Comparison of ENCODE assay signal across 15 cellular contexts in the genomic region with DNA sequence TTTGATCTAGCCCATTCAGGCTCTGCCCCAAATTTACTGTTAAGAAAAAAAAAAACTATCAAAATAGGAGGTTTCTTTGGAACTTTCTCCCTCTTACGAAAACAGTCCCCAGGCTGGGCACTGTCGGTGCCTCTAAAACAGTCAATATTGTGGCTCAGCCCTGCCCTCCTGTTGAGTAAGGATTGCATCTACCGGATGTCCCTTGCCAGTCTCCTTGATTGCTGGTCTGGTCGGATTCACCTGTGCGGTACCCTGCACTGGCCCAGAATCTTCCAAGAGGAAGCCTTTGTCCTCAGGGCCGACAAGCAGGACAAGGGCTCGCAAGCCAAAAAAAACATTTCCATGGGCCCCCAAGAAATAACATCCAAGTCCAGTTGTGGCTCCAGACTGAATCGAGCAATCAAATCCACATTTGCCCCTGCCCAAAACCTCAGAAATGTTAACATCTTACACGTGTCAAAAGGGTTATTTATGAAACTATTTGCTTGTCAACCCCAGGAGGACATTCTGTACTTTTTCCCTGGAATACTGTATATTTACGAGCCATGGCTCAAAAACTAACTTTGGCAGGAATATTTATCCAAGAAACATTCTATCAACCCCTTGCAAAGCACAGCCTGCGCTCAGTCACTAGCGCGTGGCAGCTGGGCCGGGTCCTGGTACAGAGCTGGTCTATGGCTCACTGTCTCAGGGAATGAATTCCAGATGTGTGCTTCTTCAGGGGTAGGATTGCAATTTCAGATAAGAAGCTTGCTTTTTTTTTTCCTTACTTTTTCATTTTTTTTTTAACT.
A peak's percentile ranks its signal among the peaks of the same experiment; 100 is the strongest.
DNase-seq lines count a peak whose midpoint lies in the region; ATAC-seq, FAIRE-seq and TF ChIP-seq lines count a peak whose summit lies in the region.
"Had no signal": no experiment of that assay in that cellular context is flagged by ENCODE, and none has a peak within 500 bp of the region (broad histone marks: within the 10 kb centered on the region; RNA-seq: fewer than 3 reads in every experiment).

No MANE protein-coding gene starts in this region.

- no peak for TF ChIP-seq POLR2A in HepG2 (IDR thresholded peaks at IDR 0.05; ENCODE audit: insufficient read depth in 1 of 2, low read depth in 2 of 2, low read length in 2 of 2)
- no peak for TF ChIP-seq POLR2A in ovary (IDR thresholded peaks at IDR 0.05)

- TF ChIP-seq EP300 in HepG2 (IDR thresholded peaks at IDR 0.05; ENCODE audit: low read depth in 2 of 2, low read length in 2 of 2) (no peak), HepG2 (CRISPR knock-in tag; IDR thresholded peaks at IDR 0.05; ENCODE audit: borderline replicate concordance) (no peak), ovary (IDR thresholded peaks at IDR 0.05) (peak; percentile 23)

- DNase-seq in HepG2 (ENCODE audit: low spot score) (no peak), fibroblast of villous mesenchyme (ENCODE audit: low read depth) (peak; percentile 91), ovary (peak in 4 of 5 donors; percentile 36 to 71 (median 52)), substantia nigra (lab: John Stamatoyannopoulos, UW) (no peak), inferior parietal cortex (ENCODE audit: extremely low spot score) (no peak)
- DNase-seq: activated CD4-positive, alpha-beta memory T cell treated with anti-CD3 and anti-CD28 coated beads, Interleukin-2, amount 10 ng/mL, durations not matched to agents 7 days and 5 days; activated naive CD4-positive, alpha-beta T cell treated with anti-CD3 and anti-CD28 coated beads, Interleukin-2, amount 10 ng/mL, durations not matched to agents 7 days and 5 days; midbrain; NCI-H1417 treated with DMSO at 0.1 percent for 48 hours; NCI-H526 treated with DMSO at 0.1 percent for 48 hours had no signal

- H3K27me3 ChIP-seq in liver (ENCODE audit: control insufficient read depth in 4 of 4, insufficient read depth in 4 of 4, low read length in 3 of 4): no peaks in the 10 kb centered on the region
- H3K27me3 ChIP-seq in HepG2 (ENCODE audit: control insufficient read depth in 1 of 2, insufficient read depth in 2 of 2, low read length in 2 of 2): peaks cover 0 to 14% of the 10 kb centered on the region in 2 experiments; a peak in 3 of 5 replicates
- H3K27me3 ChIP-seq in ovary: no peaks in the 10 kb centered on the region

- H4K20me1 ChIP-seq in HepG2 (ENCODE audit: insufficient read depth, low read length): no peaks in the 10 kb centered on the region

- CTCF ChIA-PET in HepG2 (lab: Yijun Ruan, JAX; ENCODE audit: low intra/inter-chr PET ratio, low total read pairs): no interaction called here

- no peaks in the 10 kb centered on the region for H3K9me3 ChIP-seq in liver (ENCODE audit: control insufficient read depth in 4 of 4, low read length in 3 of 4)
- H3K9me3 ChIP-seq in HepG2 (ENCODE audit: low read length): no peaks in the 10 kb centered on the region
- H3K9me3 ChIP-seq in ovary: no peaks in the 10 kb centered on the region

- H3K4me1 ChIP-seq in liver (ENCODE audit: control insufficient read depth in 4 of 4, insufficient read depth in 4 of 4, low read length in 3 of 4) (no peaks in the 10 kb centered on the region), HepG2 (ENCODE audit: insufficient read depth, low read length) (no peaks in the 10 kb centered on the region), ovary (ENCODE audit: insufficient read depth) (peaks cover 6% of the 10 kb centered on the region)

- no peak overlapping the region for H3K27ac ChIP-seq in liver (ENCODE audit: low read depth in 1 of 2, low read length in 2 of 2)
- H3K27ac ChIP-seq in HepG2 (ENCODE audit: extremely low read length, insufficient read depth, low read length): no peak overlapping the region
- H3K27ac ChIP-seq in ovary: peak overlapping the region in 1 of 2 donors; percentile 41
- no peak overlapping the region for H3K27ac ChIP-seq in substantia nigra (ENCODE audit: low read depth, low read length, poor library complexity, severe bottlenecking)

- WGBS in liver: 82% methylated on average over 14 of the region's 14 CpGs
- 41% methylated on average over 10 of the region's 14 CpGs for WGBS in HepG2 (ENCODE audit: low lambda C conversion rate)
- 35 to 50% (median 47%) methylated on average over 14 of the region's 14 CpGs for WGBS in ovary, 3 donors

- no peak for TF ChIP-seq CTCF in liver (IDR thresholded peaks at IDR 0.05; ENCODE audit: low read depth, low read length, missing input control)
- TF ChIP-seq CTCF in HepG2 (CRISPR knock-in tag; IDR thresholded peaks at IDR 0.05): no peak
- no peak for TF ChIP-seq CTCF in fibroblast of villous mesenchyme (IDR thresholded peaks at IDR 0.05; ENCODE audit: insufficient read depth, low read depth, low read length)
- no peak for TF ChIP-seq CTCF in ovary (IDR thresholded peaks at IDR 0.05)

- no peak overlapping the region for H2AFZ ChIP-seq in HepG2 (ENCODE audit: low read length)

- ATAC-seq in HepG2 (no peak), HG03571 (IDR thresholded peaks at IDR 0.05; ENCODE audit: unreplicated experiment) (no peak), HG03442 (IDR thresholded peaks at IDR 0.05; ENCODE audit: unreplicated experiment) (no peak)
- ATAC-seq: HCT116 had no signal

- no TSS peak for BruUV-seq in HepG2 (replicated peaks; lab: Mats Ljungman, UMichigan)

- no peaks in the 10 kb centered on the region for H3K79me2 ChIP-seq in HepG2 (ENCODE audit: insufficient read depth, low read length)

- no peak overlapping the region for H3K4me2 ChIP-seq in HepG2 (ENCODE audit: low read depth, low read length)

- H3K36me3 ChIP-seq in liver (ENCODE audit: control insufficient read depth in 4 of 4, insufficient read depth in 3 of 4, low read depth in 1 of 4, low read length in 3 of 4) (no peaks in the 10 kb centered on the region), HepG2 (replicated peaks in 1 of 2; ENCODE audit: control insufficient read depth in 1 of 2, insufficient read depth in 2 of 2, low read length in 2 of 2) (no peaks in the 10 kb centered on the region), ovary (no peaks in the 10 kb centered on the region)

- TF ChIP-seq RAD21 in liver (IDR thresholded peaks at IDR 0.05): no peak
- no peak for TF ChIP-seq RAD21 in HepG2 (CRISPR knock-in tag; IDR thresholded peaks at IDR 0.05)

- POLR2A ChIA-PET in HepG2 (lab: Yijun Ruan, JAX): no interaction called here

- H3K9ac ChIP-seq in liver (ENCODE audit: low read depth in 1 of 2, low read length in 2 of 2): no peak overlapping the region
- no peak overlapping the region for H3K9ac ChIP-seq in HepG2 (ENCODE audit: insufficient read depth, low read depth, low read length)

- in situ Hi-C loops in HepG2 (cut with HindIII; ENCODE audit: extremely low pct_ligation_motif_present, low pct_unique_long_range_greater_than_20kb): no loop called here

- intact Hi-C loops in HepG2 (cut with micrococcal nuclease; ENCODE audit: unreplicated experiment) (no loop called here), ovary (cut with DNase I) (no loop called here)

- no peak overlapping the region for H3K4me3 ChIP-seq in liver (ENCODE audit: low read depth in 1 of 3, low read length in 3 of 3)
- H3K4me3 ChIP-seq in HepG2 (replicated peaks in 1 of 3; ENCODE audit: insufficient read depth in 1 of 3, low read depth in 2 of 3, low read length in 3 of 3): no peak overlapping the region
- H3K4me3 ChIP-seq in fibroblast of villous mesenchyme (ENCODE audit: low read depth, low read length): no peak overlapping the region
- no peak overlapping the region for H3K4me3 ChIP-seq in ovary

- no peak for FAIRE-seq in HepG2 (lab: Jason Lieb, UNC)
- FAIRE-seq: A204.1 had no signal

TF ChIP-seq in liver, 16 proteins besides CTCF, POLR2A, EP300 and RAD21:
- TF ChIP-seq SP1 (IDR thresholded peaks at IDR 0.05): peak; percentile 33
- peak; percentile 79 for TF ChIP-seq NR2F2 (IDR thresholded peaks at IDR 0.05)
- no peak for TF ChIP-seq RXRA (IDR thresholded peaks at IDR 0.05)
- TF ChIP-seq FOXA1 (IDR thresholded peaks at IDR 0.05): no peak

TF ChIP-seq in HepG2, 621 proteins besides CTCF, POLR2A, EP300 and RAD21 (continues in another document):
- TF ChIP-seq ZNF260 (CRISPR knock-in tag; IDR thresholded peaks at IDR 0.05; ENCODE audit: borderline replicate concordance, low read depth) (no peak), CC2D1A (CRISPR knock-in tag; IDR thresholded peaks at IDR 0.05) (no peak), EED (CRISPR knock-in tag; IDR thresholded peaks at IDR 0.05) (no peak), GABPB1 (CRISPR knock-in tag; IDR thresholded peaks at IDR 0.05) (no peak), HOXA3 (CRISPR knock-in tag; IDR thresholded peaks at IDR 0.05) (no peak), SYNCRIP (IDR thresholded peaks at IDR 0.05; ENCODE audit: insufficient read depth, low read depth, low read length) (no peak), TP53 (CRISPR knock-in tag; conservative IDR thresholded peaks at IDR 0.05) (no peak), IKZF5 (CRISPR knock-in tag; IDR thresholded peaks at IDR 0.05) (no peak), ZNF101 (CRISPR knock-in tag; IDR thresholded peaks at IDR 0.05; ENCODE audit: borderline replicate concordance, low read depth) (no peak), ZBTB37 (CRISPR knock-in tag; IDR thresholded peaks at IDR 0.05) (no peak), KAT8 (CRISPR knock-in tag; IDR thresholded peaks at IDR 0.05) (no peak), ZNF253 (CRISPR knock-in tag; IDR thresholded peaks at IDR 0.05; ENCODE audit: borderline replicate concordance) (no peak)

Comparison
In these comparisons a context has a peak if more than half of its experiments do, and no peak if none do; other contexts are left out.
1. DNase-seq: peak in fibroblast of villous mesenchyme (single experiment) and ovary (4 of 5); none in HepG2 (single experiment), substantia nigra (0 of 49) and inferior parietal cortex (single experiment).